35 cellular contexts compared by ENCODE assay signal in genomic region chr17:27079660-27080059, GRCh38.
"Had no signal": no experiment of that assay in that cellular context is flagged by ENCODE, and none has a peak within 500 bp of the region (broad histone marks: within the 10 kb centered on the region; RNA-seq: fewer than 3 reads in every experiment).

No MANE protein-coding gene starts in this region.

- DNase-seq: Karpas-422, Kasumi-1, MG63, MM.1S, MV-4-11, NCI-H1048, NCI-H1092, NCI-H1092 treated with DMSO at 0.1 percent for 48 hours, NCI-H1105, NCI-H1105 treated with DMSO at 0.1 percent for 48 hours, NCI-H1417, NCI-H1417 treated with DMSO at 0.1 percent for 48 hours, NCI-H1436, NCI-H1436 treated with DMSO at 0.1 percent for 48 hours, NCI-H146, NCI-H1694, NCI-H1694 treated with DMSO at 0.1 percent for 48 hours, NCI-H187, NCI-H187 treated with DMSO at 0.1 percent for 48 hours, NCI-H1930, NCI-H2029, NCI-H2029 treated with DMSO at 0.1 percent for 48 hours, NCI-H2081, NCI-H2081 treated with DMSO at 0.1 percent for 48 hours, NCI-H2107, NCI-H2171, NCI-H2171 treated with DMSO at 0.1 percent for 48 hours, NCI-H2227 treated with DMSO at 0.1 percent for 48 hours, NCI-H226, NCI-H345, NCI-H446, NCI-H446 treated with DMSO at 0.1 percent for 48 hours, NCI-H510A, NCI-H510A treated with DMSO at 0.1 percent for 48 hours, NCI-H524 had no signal

- H3K36me3 ChIP-seq: MG63 had no signal

- H3K9me3 ChIP-seq: MG63 had no signal

- H3K27me3 ChIP-seq: MG63 had no signal

- H3K4me3 ChIP-seq: MG63 had no signal
